In genomic region chr1:9201421-9202239, GRCh38 we compare ENCODE assay signal across 8 cellular contexts. TPM values are rescaled to one million over a fixed set of nuclear protein-coding genes. Genes with fewer than 3 reads are reported as not detected.
A peak's percentile ranks its signal among the peaks of the same experiment; 100 is the strongest.
DNase-seq lines count a peak whose midpoint lies in the region; ATAC-seq and TF ChIP-seq lines count a peak whose summit lies in the region.

No MANE protein-coding gene starts in this region.

- H3K4me1 ChIP-seq in SJSA1 (replicated peaks) (peaks cover 14% of the 10 kb centered on the region), parathyroid adenoma (no peaks in the 10 kb centered on the region)

- H3K79me2 ChIP-seq in parathyroid adenoma, result no peaks in the 10 kb centered on the region

- no peak for ATAC-seq in HG03095 (IDR thresholded peaks at IDR 0.05; ENCODE audit: unreplicated experiment)

- H3K4me2 ChIP-seq in parathyroid adenoma (ENCODE audit: low read length), result peak overlapping the region; percentile 72

- H3K27me3 ChIP-seq in SJSA1 (replicated peaks) (peaks cover 41% of the 10 kb centered on the region), parathyroid adenoma (ENCODE audit: control insufficient read depth, insufficient read depth, low read length) (no peaks in the 10 kb centered on the region)

- peak in 2 of 3 experiments; percentile 21 to 34 for DNase-seq in NCI-H1417 (lab: John Stamatoyannopoulos, UW)
- no peak for DNase-seq in NCI-H1417 treated with DMSO at 0.1 percent for 48 hours (lab: John Stamatoyannopoulos, UW)
- peak in 1 of 2 experiments; percentile 24 for DNase-seq in SJSA1 (ENCODE audit: low read depth in 1 of 2, low spot score in 2 of 2)
- peak; percentile 93 for DNase-seq in fibroblast of mammary gland (ENCODE audit: low read depth)
- DNase-seq in NCI-H1092 treated with DMSO at 0.1 percent for 48 hours (lab: John Stamatoyannopoulos, UW), result no peak
- DNase-seq in NCI-H2196 (lab: John Stamatoyannopoulos, UW; ENCODE audit: unreplicated experiment), result no peak

- H3K36me3 ChIP-seq in SJSA1, result no peaks in the 10 kb centered on the region
- H3K36me3 ChIP-seq in parathyroid adenoma (ENCODE audit: control insufficient read depth, insufficient read depth, low read length), result no peaks in the 10 kb centered on the region

- peak overlapping the region; percentile 28 for H3K4me3 ChIP-seq in SJSA1
- peak overlapping the region; percentile 92 for H3K4me3 ChIP-seq in fibroblast of mammary gland (ENCODE audit: control insufficient read depth, low read depth, low read length)
- peak overlapping the region; percentile 29 for H3K4me3 ChIP-seq in parathyroid adenoma (ENCODE audit: low read depth, low read length)

- no peaks in the 10 kb centered on the region for H3K9me3 ChIP-seq in SJSA1 (replicated peaks)
- H3K9me3 ChIP-seq in parathyroid adenoma (ENCODE audit: control insufficient read depth, low read length), result no peaks in the 10 kb centered on the region

- H3K27ac ChIP-seq in SJSA1 (no peak overlapping the region), parathyroid adenoma (no peak overlapping the region)

- no peak for TF ChIP-seq CTCF in fibroblast of mammary gland (conservative IDR thresholded peaks at IDR 0.05; ENCODE audit: control insufficient read depth, insufficient read depth, low read depth, low read length)
- TF ChIP-seq CTCF in parathyroid adenoma (IDR thresholded peaks at IDR 0.05), result no peak

- H3K9ac ChIP-seq in parathyroid adenoma, result no peak overlapping the region

- peak overlapping the region; percentile 45 for H2AFZ ChIP-seq in parathyroid adenoma

RNA-seq across cellular contexts. Expression of gene H6PD, which starts 32.9 kb away (rescaled TPM):
- total RNA-seq in SJSA1 (2014; rRNA removed; shearing (Covaris generic)), result 12.2 and 12.6 TPM in 2 replicates

Comparison
In these comparisons a context has a peak if more than half of its experiments do, and no peak if none do; other contexts are left out.
1. DNase-seq: peak in NCI-H1417 (2 of 3) and fibroblast of mammary gland (single experiment); none in NCI-H1417 treated with DMSO at 0.1 percent for 48 hours (single experiment), NCI-H1092 treated with DMSO at 0.1 percent for 48 hours (single experiment) and NCI-H2196 (single experiment).
2. H3K4me3 ChIP-seq: peak in every context shown above with its lines; median percentile 92 in fibroblast of mammary gland; 29 in parathyroid adenoma; 28 in SJSA1.